8 cellular contexts compared by ENCODE assay signal in the genomic region with DNA sequence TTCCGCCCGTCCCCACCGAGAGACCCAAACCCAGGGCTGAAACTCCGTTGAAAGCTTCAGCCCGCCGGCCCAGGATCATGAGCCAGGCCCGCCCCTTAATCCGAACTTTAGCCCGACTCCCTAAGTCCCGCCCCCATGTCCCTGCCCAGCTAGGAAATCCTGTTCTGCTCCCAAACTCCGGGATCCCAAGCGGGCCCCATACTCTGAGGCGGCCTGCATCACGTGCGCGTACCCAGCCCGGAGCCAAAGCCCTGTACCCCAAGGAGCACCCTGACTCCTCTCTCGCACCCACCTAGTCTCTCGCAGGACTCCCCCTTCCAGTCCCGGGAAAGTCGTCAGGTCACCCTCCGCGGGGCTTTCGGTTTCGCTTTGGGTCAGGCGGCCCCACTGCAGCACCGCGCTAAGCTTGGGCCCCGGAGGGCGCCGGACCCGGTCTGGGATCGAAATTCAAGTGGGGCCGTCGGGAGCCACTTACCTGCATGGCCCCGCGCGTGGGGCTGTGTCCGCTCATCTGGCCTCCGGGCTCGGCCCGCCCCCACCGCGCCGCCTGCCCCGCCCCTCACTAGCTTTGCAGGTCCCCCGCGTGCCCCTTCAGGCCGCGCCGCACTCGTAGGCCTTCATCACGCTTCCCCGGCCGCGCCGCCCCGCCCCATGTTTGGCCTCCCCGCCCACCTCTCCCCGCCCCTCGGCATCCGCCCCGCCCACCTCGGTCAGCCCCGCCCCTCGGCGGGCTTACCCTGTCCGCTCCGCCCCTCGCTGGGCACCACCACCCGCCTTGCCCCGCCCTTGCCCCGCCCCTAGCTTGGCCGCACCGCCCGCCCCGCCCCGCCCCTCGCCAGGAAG. TPM values are rescaled to one million over a fixed set of nuclear protein-coding genes. Genes with fewer than 3 reads are reported as not detected.
DNase-seq lines count a peak whose midpoint lies in the region; ATAC-seq and FAIRE-seq lines count a peak whose summit lies in the region.

A gene (minus strand): TSS at position 629 of the 843 bp plus-strand sequence. CDS start 118 bp downstream, at position 511.

- H3K4me3 Mint-ChIP-seq in activated T-helper 17 cell treated with anti-CD3 and anti-CD28 coated beads, Interleukin-2, amount 50 U/mL, for 72 hours, result peak within 1 kb of the TSS; percentile 95
- H3K4me3 Mint-ChIP-seq in naive thymus-derived CD8-positive, alpha-beta T cell, result peak within 1 kb of the TSS; percentile 90 to 97 (median 94)

- FAIRE-seq in RCC 7860 (lab: Jason Lieb, UNC), result no peak

- ATAC-seq in GM21423 (IDR thresholded peaks at IDR 0.05; ENCODE audit: unreplicated experiment), result peak; percentile 49
- peak; percentile 57 for ATAC-seq in activated T-helper 17 cell treated with anti-CD3 and anti-CD28 coated beads, Interleukin-2, amount 50 U/mL, for 72 hours (replicated peaks)
- peak; percentile 58 to 68 for ATAC-seq in naive thymus-derived CD8-positive, alpha-beta T cell

- peaks cover 50% of the 10 kb centered on the region for H3K36me3 Mint-ChIP-seq in activated T-helper 17 cell treated with anti-CD3 and anti-CD28 coated beads, Interleukin-2, amount 50 U/mL, for 72 hours (ENCODE audit: low read depth)
- H3K36me3 Mint-ChIP-seq in naive thymus-derived CD8-positive, alpha-beta T cell, result peaks cover 0 to 30% (median 7%) of the 10 kb centered on the region in 3 donors

- no peaks in the 10 kb centered on the region for H3K27me3 Mint-ChIP-seq in activated T-helper 17 cell treated with anti-CD3 and anti-CD28 coated beads, Interleukin-2, amount 50 U/mL, for 72 hours
- no peaks in the 10 kb centered on the region for H3K27me3 Mint-ChIP-seq in naive thymus-derived CD8-positive, alpha-beta T cell

- peak within 1 kb of the TSS; percentile 97 for H3K27ac Mint-ChIP-seq in activated T-helper 17 cell treated with anti-CD3 and anti-CD28 coated beads, Interleukin-2, amount 50 U/mL, for 72 hours
- H3K27ac Mint-ChIP-seq in naive thymus-derived CD8-positive, alpha-beta T cell, result peak within 1 kb of the TSS; percentile 91 to 99 (median 96)

- H3K9me3 Mint-ChIP-seq in activated T-helper 17 cell treated with anti-CD3 and anti-CD28 coated beads, Interleukin-2, amount 50 U/mL, for 72 hours, result no peaks in the 10 kb centered on the region
- H3K9me3 Mint-ChIP-seq in naive thymus-derived CD8-positive, alpha-beta T cell, result no peaks in the 10 kb centered on the region

- no peaks in the 10 kb centered on the region for H3K4me1 Mint-ChIP-seq in activated T-helper 17 cell treated with anti-CD3 and anti-CD28 coated beads, Interleukin-2, amount 50 U/mL, for 72 hours
- peaks cover 4 to 36% (median 23%) of the 10 kb centered on the region in 4 donors for H3K4me1 Mint-ChIP-seq in naive thymus-derived CD8-positive, alpha-beta T cell

- POLR2A ChIA-PET in naive thymus-derived CD8-positive, alpha-beta T cell (lab: Charles Lee), result interaction anchor here (0.6 to 2.5 kb wide), 24 partner anchors 9 to 1436 kb away, joined by 3 to 13 read pairs (median 4); a partner anchor contains a TSS

- DNase-seq in DMS114 treated with DMSO at 0.1 percent for 48 hours (lab: John Stamatoyannopoulos, UW; ENCODE audit: unreplicated experiment) (peak; percentile 69), HUDEP-2 (lab: John Stamatoyannopoulos, UW; ENCODE audit: unreplicated experiment in 76 of 76) (peak in 73 of 76 experiments; percentile 23 to 99 (median 92)), RCC 7860 (ENCODE audit: low spot score) (peak; percentile 81), fibroblast of gingiva (ENCODE audit: low read depth) (peak; percentile 91)
- DNase-seq in naive thymus-derived CD8-positive, alpha-beta T cell, result peak; percentile 83 to 98 (median 94)
- DNase-seq in stimulated activated naive CD4-positive, alpha-beta T cell (lab: John Stamatoyannopoulos, UW), result peak in 5 of 6 experiments; percentile 97 to 100 (median 99)

RNA-seq across cellular contexts. Expression of the gene that starts here (rescaled TPM):
- total RNA-seq in activated T-helper 17 cell treated with anti-CD3 and anti-CD28 coated beads, Interleukin-2, amount 50 U/mL, for 72 hours, result 10 to 100 TPM; 80.9 to 99.6 TPM
- total RNA-seq in naive thymus-derived CD8-positive, alpha-beta T cell, result 10 to 100 TPM; 81.9 to 89.1 TPM
- 10 to 100 TPM; 51.2 to 62.6 (median 53.1) TPM for polyA plus RNA-seq in naive thymus-derived CD8-positive, alpha-beta T cell

Comparison
In these comparisons a context has a peak if more than half of its experiments do, and no peak if none do; other contexts are left out.
1. Peak in every context shown above with its lines: DNase-seq and ATAC-seq.